15 cellular contexts compared by ENCODE assay signal in genomic region chr3:191087391-191087790, GRCh38.
DNase-seq lines count a peak whose midpoint lies in the region; FAIRE-seq and TF ChIP-seq lines count a peak whose summit lies in the region.
"Had no signal": no experiment of that assay in that cellular context is flagged by ENCODE, and none has a peak within 500 bp of the region (broad histone marks: within the 10 kb centered on the region; RNA-seq: fewer than 3 reads in every experiment).

No MANE protein-coding gene starts in this region.

- no peaks in the 10 kb centered on the region for H3K36me3 Mint-ChIP-seq in astrocyte (ENCODE audit: low read depth, unreplicated experiment)
- no peaks in the 10 kb centered on the region for H3K36me3 Mint-ChIP-seq in activated T-helper 2 cell treated with anti-CD3 and anti-CD28 coated beads, Interferon-gamma antibody, Interleukin-2, Interleukin-4, amounts not matched to agents 10 μg/mL and 5 μg/mL and 100 μg/mL, durations not matched to agents 14 hours and 24 hours and 36 hours (ENCODE audit: low read depth)
- H3K36me3 Mint-ChIP-seq in T-helper 2 cell treated with Interferon-gamma antibody and Interleukin-4, amounts not matched to agents 5 μg/mL and 100 μg/mL, for 36 hours (ENCODE audit: low read depth): no peaks in the 10 kb centered on the region

- no peaks in the 10 kb centered on the region for H3K27me3 ChIP-seq in astrocyte (ENCODE audit: insufficient read depth, low read length)

- no peak overlapping the region for H3K9ac ChIP-seq in astrocyte (ENCODE audit: low read length)

- H3K27ac ChIP-seq in astrocyte (ENCODE audit: low read depth, low read length): no peak overlapping the region

- H3K27me3 Mint-ChIP-seq in astrocyte (ENCODE audit: low read depth, unreplicated experiment): no peaks in the 10 kb centered on the region
- H3K27me3 Mint-ChIP-seq in activated T-helper 2 cell treated with anti-CD3 and anti-CD28 coated beads, Interferon-gamma antibody, Interleukin-2, Interleukin-4, amounts not matched to agents 10 μg/mL and 5 μg/mL and 100 μg/mL, durations not matched to agents 14 hours and 24 hours and 36 hours (ENCODE audit: low read depth): no peaks in the 10 kb centered on the region
- no peaks in the 10 kb centered on the region for H3K27me3 Mint-ChIP-seq in T-helper 2 cell treated with Interferon-gamma antibody and Interleukin-4, amounts not matched to agents 5 μg/mL and 100 μg/mL, for 36 hours (ENCODE audit: low read depth)

- H3K4me1 ChIP-seq in astrocyte (ENCODE audit: insufficient read depth, low read length): no peaks in the 10 kb centered on the region
- H3K4me1 ChIP-seq: HAP-1 had no signal

- H3K79me2 ChIP-seq in astrocyte (ENCODE audit: insufficient read depth, low read length): no peaks in the 10 kb centered on the region

- H3K4me3 ChIP-seq in astrocyte (ENCODE audit: insufficient read depth, low read depth, low read length) (no peak overlapping the region), fibroblast of the aortic adventitia (ENCODE audit: low read depth, low read length) (no peak overlapping the region)
- H3K4me3 ChIP-seq: HAP-1 had no signal

- no peak for FAIRE-seq in astrocyte (lab: Jason Lieb, UNC)

- H3K9me3 Mint-ChIP-seq in astrocyte (ENCODE audit: unreplicated experiment): peaks cover 2% of the 10 kb centered on the region
- no peaks in the 10 kb centered on the region for H3K9me3 Mint-ChIP-seq in activated T-helper 2 cell treated with anti-CD3 and anti-CD28 coated beads, Interferon-gamma antibody, Interleukin-2, Interleukin-4, amounts not matched to agents 10 μg/mL and 5 μg/mL and 100 μg/mL, durations not matched to agents 14 hours and 24 hours and 36 hours
- H3K9me3 Mint-ChIP-seq in T-helper 2 cell treated with Interferon-gamma antibody and Interleukin-4, amounts not matched to agents 5 μg/mL and 100 μg/mL, for 36 hours: no peaks in the 10 kb centered on the region

- TF ChIP-seq CTCF in astrocyte (IDR thresholded peaks at IDR 0.05; ENCODE audit: insufficient read depth, low read depth, low read length): no peak
- TF ChIP-seq CTCF in fibroblast of the aortic adventitia (IDR thresholded peaks at IDR 0.05; ENCODE audit: insufficient read depth, low read length): no peak

- DNase-seq in HT1080 (ENCODE audit: low read depth) (peak; percentile 21), astrocyte (ENCODE audit: low read depth) (peak; percentile 7), fibroblast of the aortic adventitia (ENCODE audit: low read depth) (peak; percentile 25), stromal cell of bone marrow (ENCODE audit: low read depth) (peak; percentile 14), middle frontal gyrus (ENCODE audit: extremely low spot score, low spot score) (no peak)
- DNase-seq in activated T-helper 2 cell treated with anti-CD3 and anti-CD28 coated beads, Interferon-gamma antibody, Interleukin-2, Interleukin-4, amounts not matched to agents 10 μg/mL and 5 μg/mL and 100 μg/mL, durations not matched to agents 14 hours and 24 hours and 36 hours (ENCODE audit: low spot score): no peak
- DNase-seq in T-helper 2 cell treated with Interferon-gamma antibody and Interleukin-4, amounts not matched to agents 5 μg/mL and 100 μg/mL, for 36 hours (ENCODE audit: low spot score): no peak
- DNase-seq: DND-41, NCI-H1105 treated with DMSO at 0.1 percent for 48 hours, NCI-H1694 treated with DMSO at 0.1 percent for 48 hours, NCI-H2107, NCI-H2227 treated with DMSO at 0.1 percent for 48 hours, NCI-H524 treated with DMSO at 0.1 percent for 48 hours had no signal

- H3K36me3 ChIP-seq in astrocyte (ENCODE audit: insufficient read depth, low read length): no peaks in the 10 kb centered on the region
- H3K36me3 ChIP-seq: HAP-1 had no signal

- no peak overlapping the region for H3K27ac Mint-ChIP-seq in astrocyte (ENCODE audit: unreplicated experiment)
- no peak overlapping the region for H3K27ac Mint-ChIP-seq in activated T-helper 2 cell treated with anti-CD3 and anti-CD28 coated beads, Interferon-gamma antibody, Interleukin-2, Interleukin-4, amounts not matched to agents 10 μg/mL and 5 μg/mL and 100 μg/mL, durations not matched to agents 14 hours and 24 hours and 36 hours
- H3K27ac Mint-ChIP-seq in T-helper 2 cell treated with Interferon-gamma antibody and Interleukin-4, amounts not matched to agents 5 μg/mL and 100 μg/mL, for 36 hours: no peak overlapping the region
- H3K27ac Mint-ChIP-seq: B cell had no signal

- no peak overlapping the region for H2AFZ ChIP-seq in astrocyte (ENCODE audit: low read depth, low read length)

- no peaks in the 10 kb centered on the region for H4K20me1 ChIP-seq in astrocyte (ENCODE audit: insufficient read depth, low read length)

- H3K4me2 ChIP-seq in astrocyte (ENCODE audit: low read length): no peak overlapping the region

- H3K4me1 Mint-ChIP-seq in astrocyte (ENCODE audit: low read depth, unreplicated experiment): no peaks in the 10 kb centered on the region
- H3K4me1 Mint-ChIP-seq in activated T-helper 2 cell treated with anti-CD3 and anti-CD28 coated beads, Interferon-gamma antibody, Interleukin-2, Interleukin-4, amounts not matched to agents 10 μg/mL and 5 μg/mL and 100 μg/mL, durations not matched to agents 14 hours and 24 hours and 36 hours (ENCODE audit: low read depth): no peaks in the 10 kb centered on the region
- no peaks in the 10 kb centered on the region for H3K4me1 Mint-ChIP-seq in T-helper 2 cell treated with Interferon-gamma antibody and Interleukin-4, amounts not matched to agents 5 μg/mL and 100 μg/mL, for 36 hours (ENCODE audit: low read depth)
- H3K4me1 Mint-ChIP-seq: B cell had no signal

- intact Hi-C loops in activated T-helper 2 cell treated with anti-CD3 and anti-CD28 coated beads, Interferon-gamma antibody, Interleukin-2, Interleukin-4, amounts not matched to agents 10 μg/mL and 5 μg/mL and 100 μg/mL, durations not matched to agents 14 hours and 24 hours and 36 hours (cut with micrococcal nuclease): no loop called here

- H3K4me3 Mint-ChIP-seq in astrocyte (ENCODE audit: unreplicated experiment): no peak overlapping the region
- H3K4me3 Mint-ChIP-seq in activated T-helper 2 cell treated with anti-CD3 and anti-CD28 coated beads, Interferon-gamma antibody, Interleukin-2, Interleukin-4, amounts not matched to agents 10 μg/mL and 5 μg/mL and 100 μg/mL, durations not matched to agents 14 hours and 24 hours and 36 hours (ENCODE audit: low read depth): no peak overlapping the region
- no peak overlapping the region for H3K4me3 Mint-ChIP-seq in T-helper 2 cell treated with Interferon-gamma antibody and Interleukin-4, amounts not matched to agents 5 μg/mL and 100 μg/mL, for 36 hours
- H3K4me3 Mint-ChIP-seq: B cell had no signal

- no peaks in the 10 kb centered on the region for H3K9me3 ChIP-seq in astrocyte (ENCODE audit: insufficient read depth, low read depth, low read length)
- H3K9me3 ChIP-seq: HAP-1 had no signal

Comparison
In these comparisons a context has a peak if more than half of its experiments do, and no peak if none do; other contexts are left out.
1. DNase-seq: peak in HT1080 (single experiment), astrocyte (single experiment), fibroblast of the aortic adventitia (single experiment) and stromal cell of bone marrow (single experiment); none in activated T-helper 2 cell treated with anti-CD3 and anti-CD28 coated beads, Interferon-gamma antibody, Interleukin-2, Interleukin-4, amounts not matched to agents 10 μg/mL and 5 μg/mL and 100 μg/mL, durations not matched to agents 14 hours and 24 hours and 36 hours (single experiment), middle frontal gyrus (single experiment) and T-helper 2 cell treated with Interferon-gamma antibody and Interleukin-4, amounts not matched to agents 5 μg/mL and 100 μg/mL, for 36 hours (single experiment).